ENCODE assay signal across 14 cellular contexts in the genomic region with DNA sequence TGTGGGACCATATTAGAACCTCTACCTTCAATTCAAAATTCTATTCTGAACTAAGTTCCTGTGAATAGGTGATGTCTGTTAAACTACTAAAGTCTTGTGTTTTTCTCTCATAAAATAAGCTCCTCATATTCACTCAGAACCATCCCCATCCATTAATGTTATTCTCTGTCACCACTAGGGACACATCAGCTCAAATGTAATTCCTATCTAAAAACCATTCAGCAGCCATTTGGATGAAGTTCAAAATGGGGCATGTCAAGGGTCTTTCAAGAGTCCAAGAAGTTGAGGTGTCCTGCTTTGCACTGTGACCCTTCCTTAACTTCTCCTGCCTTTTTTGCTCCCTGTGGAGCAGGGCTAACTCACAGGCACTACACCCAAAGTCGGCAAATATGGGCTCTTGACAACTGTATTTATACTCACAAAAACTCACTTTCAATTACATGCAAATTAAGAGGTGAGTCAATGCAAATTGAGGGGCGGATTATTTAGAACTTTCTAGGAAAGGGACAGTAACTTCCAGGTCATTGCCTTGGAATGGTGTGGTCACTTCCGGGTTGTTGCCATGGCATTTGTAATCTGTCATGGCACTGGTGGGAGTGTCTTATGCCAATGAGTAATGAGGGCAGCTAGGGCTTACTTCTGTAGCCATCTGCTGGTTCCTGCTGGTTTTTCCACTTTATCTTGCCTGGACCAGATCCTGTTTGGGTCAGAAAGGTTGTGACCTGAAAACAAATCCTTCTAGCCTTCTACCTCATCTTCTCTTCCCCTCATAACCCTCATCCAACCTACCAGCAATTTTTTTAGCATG.
DNase-seq lines count a peak whose midpoint lies in the region; ATAC-seq lines count a peak whose summit lies in the region.
"Had no signal": no experiment of that assay in that cellular context is flagged by ENCODE, and none has a peak within 500 bp of the region (broad histone marks: within the 10 kb centered on the region; RNA-seq: fewer than 3 reads in every experiment).

No MANE protein-coding gene starts in this region.

- DNase-seq in NCI-H748 (lab: John Stamatoyannopoulos, UW; ENCODE audit: unreplicated experiment) = peak; percentile 9
- no peak for DNase-seq in NCI-H748 treated with DMSO at 0.1 percent for 48 hours (lab: John Stamatoyannopoulos, UW)
- DNase-seq in SJCRH30 = peak; percentile 73 to 75
- DNase-seq in stimulated activated CD4-positive, alpha-beta T cell treated with anti-CD3 and anti-CD28 coated beads, Interleukin-1b, Interleukin-23, amount 100 ng/mL, for 48 hours = no peak
- DNase-seq: activated CD4-positive, alpha-beta T cell treated with anti-CD3 and anti-CD28 coated beads for 1 hour; colonic mucosa; GOT3; right cardiac atrium had no signal

- no peak overlapping the region for H3K4me3 ChIP-seq in SJCRH30
- H3K4me3 ChIP-seq: colonic mucosa, tibial nerve had no signal

- H3K4me1 ChIP-seq in SJCRH30 = peaks cover 4% of the 10 kb centered on the region; the same call in 1 of the 2 replicates
- H3K4me1 ChIP-seq: colonic mucosa, tibial nerve had no signal

- no peak overlapping the region for H3K27ac ChIP-seq in SJCRH30
- H3K27ac ChIP-seq: colonic mucosa, tibial nerve had no signal

- no peaks in the 10 kb centered on the region for H3K36me3 ChIP-seq in SJCRH30
- H3K36me3 ChIP-seq: colonic mucosa, tibial nerve had no signal

- ATAC-seq in esophagus mucosa = peak; percentile 94
- ATAC-seq in HG02981 (IDR thresholded peaks at IDR 0.05; ENCODE audit: unreplicated experiment) = no peak
- no peak for ATAC-seq in GM21737 (IDR thresholded peaks at IDR 0.05; ENCODE audit: unreplicated experiment)
- ATAC-seq in HG03135 (IDR thresholded peaks at IDR 0.05; ENCODE audit: unreplicated experiment) = no peak
- ATAC-seq: activated T-helper 17 cell treated with anti-CD3 and anti-CD28 coated beads, Interleukin-2, amount 50 U/mL, for 72 hours; right cardiac atrium had no signal

- H3K27me3 ChIP-seq in SJCRH30 = no peaks in the 10 kb centered on the region
- H3K27me3 ChIP-seq: colonic mucosa, tibial nerve had no signal

- H3K9me3 ChIP-seq in SJCRH30 (replicated peaks) = peaks cover 14% of the 10 kb centered on the region
- H3K9me3 ChIP-seq: colonic mucosa had no signal

Comparison
In these comparisons a context has a peak if more than half of its experiments do, and no peak if none do; other contexts are left out.
1. DNase-seq: peak in NCI-H748 (single experiment) and SJCRH30 (2 of 2); none in NCI-H748 treated with DMSO at 0.1 percent for 48 hours (single experiment) and stimulated activated CD4-positive, alpha-beta T cell treated with anti-CD3 and anti-CD28 coated beads, Interleukin-1b, Interleukin-23, amount 100 ng/mL, for 48 hours (single experiment).